ENCODE assay signal across 8 cellular contexts in genomic region chr4:17511041-17511949, GRCh38. TPM values are rescaled to one million over a fixed set of nuclear protein-coding genes. Genes with fewer than 3 reads are reported as not detected.
A peak's percentile ranks its signal among the peaks of the same experiment; 100 is the strongest.
DNase-seq lines count a peak whose midpoint lies in the region; ATAC-seq, FAIRE-seq and TF ChIP-seq lines count a peak whose summit lies in the region.

No MANE protein-coding gene starts in this region.

- H3K4me1 ChIP-seq in GM23338 (ENCODE audit: insufficient read depth) (peaks cover 31% of the 10 kb centered on the region), Karpas-422 (ENCODE audit: low read length) (peaks cover 28% of the 10 kb centered on the region), endothelial cell of umbilical vein (ENCODE audit: control insufficient read depth, extremely low read depth, insufficient read depth, low read length) (peaks cover 15% of the 10 kb centered on the region), mucosa of rectum (ENCODE audit: control insufficient read depth in 2 of 2, insufficient read depth in 2 of 2, low read length in 2 of 2) (peaks cover 3 to 5% of the 10 kb centered on the region in 2 donors)

- H3K27me3 ChIP-seq in GM23338 (ENCODE audit: insufficient read depth) (0 out of 2 replicates have a peak, but pooled peaks cover 5% of the 10 kb centered on the region), Karpas-422 (ENCODE audit: low read length) (no peaks in the 10 kb centered on the region), endothelial cell of umbilical vein (ENCODE audit: control insufficient read depth in 2 of 2, insufficient read depth in 2 of 2, low read length in 2 of 2) (peaks cover 10% of the 10 kb centered on the region in 2 experiments), mucosa of rectum (ENCODE audit: control insufficient read depth in 2 of 2, insufficient read depth in 2 of 2, low read length in 2 of 2) (no peaks in the 10 kb centered on the region)

- 0 out of 2 replicates have a peak, but pooled peaks cover 5% of the 10 kb centered on the region for H3F3A ChIP-seq in GM23338 (replicated peaks; ENCODE audit: low read depth)

- POLR2A ChIA-PET in activated CD8-positive, alpha-beta T cell treated with anti-CD3 and anti-CD28 coated beads for 36 hours (lab: Charles Lee): interaction anchor here (1.3 kb wide), 1 partner anchor 12 kb away, joined by 5 read pairs; no protein-coding TSS in a partner anchor
- POLR2A ChIA-PET in endothelial cell of umbilical vein (lab: Charles Lee): interaction anchor here (0.7 kb wide), 1 partner anchor 211 kb away, joined by 3 read pairs; no protein-coding TSS in a partner anchor

- H3K9me3 ChIP-seq in Karpas-422 (ENCODE audit: low read length) (no peaks in the 10 kb centered on the region), endothelial cell of umbilical vein (replicated peaks; ENCODE audit: control insufficient read depth, insufficient read depth, low read length) (no peaks in the 10 kb centered on the region), mucosa of rectum (ENCODE audit: control insufficient read depth in 2 of 2, low read length in 2 of 2) (no peaks in the 10 kb centered on the region)

- BruUV-seq in endothelial cell of umbilical vein (replicated peaks; lab: Mats Ljungman, UMichigan): TSS peak; percentile 22

- H3K4me2 ChIP-seq in GM23338 (peak overlapping the region; percentile 99), Karpas-422 (ENCODE audit: low read depth, low read length, poor library complexity, severe bottlenecking) (peak overlapping the region; percentile 78), endothelial cell of umbilical vein (ENCODE audit: insufficient read depth, low read length) (peak overlapping the region; percentile 99)

- no peaks in the 10 kb centered on the region for H3K36me3 ChIP-seq in GM23338 (ENCODE audit: insufficient read depth)
- H3K36me3 ChIP-seq in Karpas-422 (ENCODE audit: insufficient read depth, low read length): peaks cover 24% of the 10 kb centered on the region; the same call in 1 of the 2 replicates
- no peaks in the 10 kb centered on the region for H3K36me3 ChIP-seq in endothelial cell of umbilical vein (ENCODE audit: control insufficient read depth in 2 of 2, extremely low read depth in 1 of 2, insufficient read depth in 2 of 2, low read length in 2 of 2)
- H3K36me3 ChIP-seq in mucosa of rectum (ENCODE audit: control insufficient read depth in 2 of 2, insufficient read depth in 2 of 2, low read length in 2 of 2): peaks cover 2 to 5% of the 10 kb centered on the region in 2 donors

- intact Hi-C loops in activated CD8-positive, alpha-beta T cell treated with anti-CD3 and anti-CD28 coated beads for 36 hours (cut with micrococcal nuclease): no loop called here
- intact Hi-C loops in endothelial cell of umbilical vein (cut with micrococcal nuclease): no loop called here

- H2AFZ ChIP-seq in GM23338 (peak overlapping the region; percentile 99), Karpas-422 (ENCODE audit: low read length) (peak overlapping the region; percentile 70), endothelial cell of umbilical vein (ENCODE audit: low read depth, low read length) (peak overlapping the region; percentile 70)

- H4K20me1 ChIP-seq in GM23338 (replicated peaks; ENCODE audit: insufficient read depth): no peaks in the 10 kb centered on the region; the same call in none of the 2 replicates
- no peaks in the 10 kb centered on the region for H4K20me1 ChIP-seq in Karpas-422 (ENCODE audit: insufficient read depth, low read depth, low read length)
- no peaks in the 10 kb centered on the region for H4K20me1 ChIP-seq in endothelial cell of umbilical vein (replicated peaks; ENCODE audit: control insufficient read depth, extremely low read depth, insufficient read depth, low read length)

- H3K4me3 ChIP-seq in GM12865 (ENCODE audit: low read depth, low read length): peak overlapping the region; percentile 57
- H3K4me3 ChIP-seq in GM23338: peak overlapping the region; percentile 85
- H3K4me3 ChIP-seq in Karpas-422 (ENCODE audit: low read length): peak overlapping the region; percentile 79
- H3K4me3 ChIP-seq in endothelial cell of umbilical vein (replicated peaks in 1 of 3; ENCODE audit: insufficient read depth in 1 of 3, low read depth in 1 of 3, low read length in 3 of 3): peak overlapping the region; percentile 58 to 97 (median 74)
- peak overlapping the region; percentile 79 to 80 for H3K4me3 ChIP-seq in mucosa of rectum (ENCODE audit: low read length in 2 of 2)

- no peaks in the 10 kb centered on the region for H3K9me1 ChIP-seq in endothelial cell of umbilical vein (replicated peaks; ENCODE audit: control insufficient read depth, extremely low read depth, insufficient read depth, low read length)

- CTCF ChIA-PET in activated CD8-positive, alpha-beta T cell treated with anti-CD3 and anti-CD28 coated beads for 36 hours (lab: Charles Lee): interaction anchor here (0.7 to 1.8 kb wide), 2 partner anchors 38 to 159 kb away, joined by 3 to 7 read pairs; no protein-coding TSS in a partner anchor
- CTCF ChIA-PET in endothelial cell of umbilical vein (lab: Charles Lee): interaction anchor here (1.0 to 1.5 kb wide), 7 partner anchors 9 to 306 kb away, joined by 3 to 6 read pairs (median 4); no protein-coding TSS in a partner anchor

- H3K27ac ChIP-seq in GM23338 (ENCODE audit: low read depth) (no peak overlapping the region), Karpas-422 (ENCODE audit: low read length) (peak overlapping the region; percentile 44), endothelial cell of umbilical vein (ENCODE audit: insufficient read depth, low read depth, low read length) (peak overlapping the region; percentile 56), mucosa of rectum (ENCODE audit: low read depth in 2 of 2, low read length in 2 of 2) (peak overlapping the region in 1 of 2 donors; percentile 50)

- no peak for TF ChIP-seq CTCF in GM12865 (IDR thresholded peaks at IDR 0.05; ENCODE audit: insufficient read depth, low read depth, low read length, missing control alignments)
- no peak for TF ChIP-seq CTCF in GM23338 (conservative IDR thresholded peaks at IDR 0.05; ENCODE audit: low read depth in 2 of 2)
- TF ChIP-seq CTCF in activated CD8-positive, alpha-beta T cell treated with anti-CD3 and anti-CD28 coated beads for 36 hours (IDR thresholded peaks at IDR 0.05): no peak
- TF ChIP-seq CTCF in endothelial cell of umbilical vein (IDR thresholded peaks at IDR 0.05; ENCODE audit: extremely low read depth in 1 of 2, insufficient read depth in 1 of 2, low read depth in 1 of 2, low read length in 2 of 2): no peak

- ATAC-seq in GM23338: peak; percentile 64
- peak; percentile 71 for ATAC-seq in activated CD8-positive, alpha-beta T cell treated with anti-CD3 and anti-CD28 coated beads for 36 hours

- peaks cover 31% of the 10 kb centered on the region for H3K4me1 Mint-ChIP-seq in GM23338
- peaks cover 34% of the 10 kb centered on the region for H3K4me1 Mint-ChIP-seq in activated CD8-positive, alpha-beta T cell treated with anti-CD3 and anti-CD28 coated beads for 36 hours (ENCODE audit: low read depth)

- H3K9me3 Mint-ChIP-seq in GM23338: no peaks in the 10 kb centered on the region
- no peaks in the 10 kb centered on the region for H3K9me3 Mint-ChIP-seq in activated CD8-positive, alpha-beta T cell treated with anti-CD3 and anti-CD28 coated beads for 36 hours

- H3K27ac Mint-ChIP-seq in GM23338: peak overlapping the region; percentile 67; the same call in 1 of the 2 replicates
- H3K27ac Mint-ChIP-seq in activated CD8-positive, alpha-beta T cell treated with anti-CD3 and anti-CD28 coated beads for 36 hours: peak overlapping the region; percentile 91

- H3K79me2 ChIP-seq in GM23338 (replicated peaks; ENCODE audit: insufficient read depth) (peaks cover 16% of the 10 kb centered on the region), Karpas-422 (ENCODE audit: low read length) (peaks cover 42% of the 10 kb centered on the region), endothelial cell of umbilical vein (ENCODE audit: control insufficient read depth, insufficient read depth, low read length) (peaks cover 19% of the 10 kb centered on the region)

- peak; percentile 79 for DNase-seq in GM12865 (ENCODE audit: low read depth)
- DNase-seq in GM23338 (ENCODE audit: low spot score): peak; percentile 64
- DNase-seq in Karpas-422: peak; percentile 89
- peak; percentile 72 for DNase-seq in activated CD8-positive, alpha-beta T cell treated with anti-CD3 and anti-CD28 coated beads for 36 hours
- peak; percentile 53 for DNase-seq in endothelial cell of umbilical vein (ENCODE audit: low read depth, low spot score)
- DNase-seq in stimulated activated CD8-positive, alpha-beta memory T cell treated with anti-CD3 and anti-CD28 coated beads, Interleukin-7, amount 100 ng/mL, for 48 hours (ENCODE audit: extremely low read depth in 1 of 2, low read depth in 1 of 2): peak; percentile 16 to 34
- DNase-seq in COLO829 (ENCODE audit: low spot score): no peak

- peaks cover 6% of the 10 kb centered on the region for H3K27me3 Mint-ChIP-seq in GM23338 (ENCODE audit: insufficient read depth, low read depth, poor library complexity)
- peaks cover 2% of the 10 kb centered on the region for H3K27me3 Mint-ChIP-seq in activated CD8-positive, alpha-beta T cell treated with anti-CD3 and anti-CD28 coated beads for 36 hours

- dilution Hi-C loops in endothelial cell of umbilical vein (cut with MboI; ENCODE audit: extremely low pct_ligation_motif_present, low sequenced_read_pairs): no loop called here

- peak overlapping the region; percentile 82 for H3K9ac ChIP-seq in Karpas-422 (ENCODE audit: low read length)
- H3K9ac ChIP-seq in endothelial cell of umbilical vein (replicated peaks; ENCODE audit: extremely low read depth, insufficient read depth, low read length): peak overlapping the region; percentile 66
- peak overlapping the region; percentile 26 to 66 for H3K9ac ChIP-seq in mucosa of rectum (ENCODE audit: low read depth in 1 of 2, low read length in 2 of 2)

- H3K9me2 ChIP-seq in GM23338 (ENCODE audit: insufficient read depth) (no peaks in the 10 kb centered on the region), Karpas-422 (replicated peaks; ENCODE audit: insufficient read depth, low read length) (no peaks in the 10 kb centered on the region)

- H3K36me3 Mint-ChIP-seq in GM23338 (ENCODE audit: low read depth): peaks cover 23% of the 10 kb centered on the region
- H3K36me3 Mint-ChIP-seq in activated CD8-positive, alpha-beta T cell treated with anti-CD3 and anti-CD28 coated beads for 36 hours (ENCODE audit: low read depth): peaks cover 21% of the 10 kb centered on the region

- peak overlapping the region; percentile 96 for H3K4me3 Mint-ChIP-seq in GM23338
- peak overlapping the region; percentile 90 for H3K4me3 Mint-ChIP-seq in activated CD8-positive, alpha-beta T cell treated with anti-CD3 and anti-CD28 coated beads for 36 hours

- TF ChIP-seq POLR2A in endothelial cell of umbilical vein (IDR thresholded peaks at IDR 0.05; ENCODE audit: low read depth, low read length): no peak

- FAIRE-seq in endothelial cell of umbilical vein (lab: Jason Lieb, UNC): no peak

RNA-seq across cellular contexts. Expression of gene QDPR, which starts 0.6 kb away (rescaled TPM):
- 26.3 and 31.5 TPM in 2 replicates for total RNA-seq in GM23338 (2014; rRNA removed; shearing (Covaris generic))
- polyA plus RNA-seq in GM23338 (2016; fragmentation: Nextera tagmentation; extraction: Ambion mirVana) (40.9 and 42.7 TPM in 2 replicates), endothelial cell of umbilical vein (18.4 and 20.5 TPM in 2 replicates)
- 14.7 and 18.9 TPM in 2 replicates for total RNA-seq in Karpas-422 (2014; rRNA removed; shearing (Covaris generic); ENCODE audit: low replicate concordance)
- 10 to 100 TPM; 31.5 to 31.6 TPM for total RNA-seq in activated CD8-positive, alpha-beta T cell treated with anti-CD3 and anti-CD28 coated beads for 36 hours
- 20.9 and 24.6 TPM in 2 replicates for total RNA-seq in endothelial cell of umbilical vein
- 17.5 and 19.1 TPM in 2 replicates for polyA plus RNA-seq in endothelial cell of umbilical vein (2011; cell fraction: cytosol; rRNA removed)
- 9.7 and 12.0 TPM in 2 replicates for polyA plus RNA-seq in endothelial cell of umbilical vein (2011; cell fraction: nucleus; rRNA removed)
- 29.9 and 35.7 TPM in 2 replicates for polyA plus RNA-seq in endothelial cell of umbilical vein (2012)
- polyA minus RNA-seq in endothelial cell of umbilical vein: 15.7 and 18.4 TPM in 2 replicates
- 11.2 TPM for polyA minus RNA-seq in endothelial cell of umbilical vein (2011; cell fraction: cytosol; rRNA and poly(A)+ RNA removed)
- polyA minus RNA-seq in endothelial cell of umbilical vein (2011; cell fraction: nucleus; rRNA and poly(A)+ RNA removed): 4.8 and 6.7 TPM in 2 replicates

RNA-seq across cellular contexts. Expression of gene CLRN2, which starts 3.7 kb away (rescaled TPM):
- total RNA-seq in GM23338 (2014; rRNA removed; shearing (Covaris generic)): not detected in 2 replicates
- polyA plus RNA-seq in GM23338 (2016; fragmentation: Nextera tagmentation; extraction: Ambion mirVana) (not detected in 2 replicates), endothelial cell of umbilical vein (not detected in 2 replicates)
- not detected in 2 replicates for total RNA-seq in Karpas-422 (2014; rRNA removed; shearing (Covaris generic); ENCODE audit: low replicate concordance)
- not detected for total RNA-seq in activated CD8-positive, alpha-beta T cell treated with anti-CD3 and anti-CD28 coated beads for 36 hours
- not detected in 2 replicates for total RNA-seq in endothelial cell of umbilical vein
- polyA plus RNA-seq in endothelial cell of umbilical vein (2011; cell fraction: cytosol; rRNA removed): not detected in 2 replicates
- polyA plus RNA-seq in endothelial cell of umbilical vein (2011; cell fraction: nucleus; rRNA removed): not detected in 2 replicates
- polyA plus RNA-seq in endothelial cell of umbilical vein (2012): not detected in 2 replicates
- polyA minus RNA-seq in endothelial cell of umbilical vein: not detected in 2 replicates
- not detected for polyA minus RNA-seq in endothelial cell of umbilical vein (2011; cell fraction: cytosol; rRNA and poly(A)+ RNA removed)
- polyA minus RNA-seq in endothelial cell of umbilical vein (2011; cell fraction: nucleus; rRNA and poly(A)+ RNA removed): not detected in 2 replicates
